ENCODE assay signal across 20 cellular contexts in genomic region chr2:32456808-32457207, GRCh38.
DNase-seq lines count a peak whose midpoint lies in the region; ATAC-seq and TF ChIP-seq lines count a peak whose summit lies in the region.
"Had no signal": no experiment of that assay in that cellular context is flagged by ENCODE, and none has a peak within 500 bp of the region (broad histone marks: within the 10 kb centered on the region; RNA-seq: fewer than 3 reads in every experiment).

No MANE protein-coding gene starts in this region.

- H3K4me1 Mint-ChIP-seq in natural killer cell (peaks cover 30 to 39% of the 10 kb centered on the region in 2 donors), WTC11 (peaks cover 8% of the 10 kb centered on the region)
- peaks cover 10 to 26% of the 10 kb centered on the region in 2 donors for H3K4me1 Mint-ChIP-seq in natural killer cell treated with Interleukin-12 subunit alpha and Interleukin-12 subunit beta and Interleukin-15 and Interleukin-18, amount 100 ng/mL, for 72 hours (ENCODE audit: low read depth in 2 of 2)
- peaks cover 34% of the 10 kb centered on the region for H3K4me1 Mint-ChIP-seq in CD4-positive, alpha-beta T cell (ENCODE audit: low read depth)
- H3K4me1 Mint-ChIP-seq: CD14-positive monocyte had no signal

- no peaks in the 10 kb centered on the region for H3K27me3 ChIP-seq in CD4-positive, alpha-beta T cell (ENCODE audit: control insufficient read depth, insufficient read depth, low read length)
- H3K27me3 ChIP-seq: BE2C, BLaER1 had no signal

- intact Hi-C loops in natural killer cell (cut with micrococcal nuclease): no loop called here
- intact Hi-C loops in CD4-positive, alpha-beta T cell (cut with DNase I, micrococcal nuclease): no loop called here

- peaks cover 0 to 16% of the 10 kb centered on the region in 2 experiments; a peak in 2 of 3 replicates for H3K36me3 ChIP-seq in HEK293 (ENCODE audit: control insufficient read depth in 2 of 2, insufficient read depth in 1 of 2, low read length in 2 of 2)

- no peak overlapping the region for H3K4me3 Mint-ChIP-seq in natural killer cell
- H3K4me3 Mint-ChIP-seq in natural killer cell treated with Interleukin-12 subunit alpha and Interleukin-12 subunit beta and Interleukin-15 and Interleukin-18, amount 100 ng/mL, for 72 hours: no peak overlapping the region
- no peak overlapping the region for H3K4me3 Mint-ChIP-seq in CD4-positive, alpha-beta T cell
- H3K4me3 Mint-ChIP-seq in WTC11: no peak overlapping the region
- H3K4me3 Mint-ChIP-seq: CD14-positive monocyte; CD4-positive, CD25-positive, alpha-beta regulatory T cell; CD8-positive, alpha-beta T cell had no signal

- H3K27me3 Mint-ChIP-seq in natural killer cell (ENCODE audit: low read depth in 2 of 2): no peaks in the 10 kb centered on the region
- H3K27me3 Mint-ChIP-seq in natural killer cell treated with Interleukin-12 subunit alpha and Interleukin-12 subunit beta and Interleukin-15 and Interleukin-18, amount 100 ng/mL, for 72 hours: no peaks in the 10 kb centered on the region
- no peaks in the 10 kb centered on the region for H3K27me3 Mint-ChIP-seq in CD4-positive, alpha-beta T cell
- no peaks in the 10 kb centered on the region for H3K27me3 Mint-ChIP-seq in WTC11 (ENCODE audit: low read depth)
- H3K27me3 Mint-ChIP-seq: CD4-positive, CD25-positive, alpha-beta regulatory T cell had no signal

- ATAC-seq in natural killer cell (no peak), WTC11 (no peak)
- no peak for ATAC-seq in natural killer cell treated with Interleukin-12 subunit alpha and Interleukin-12 subunit beta and Interleukin-15 and Interleukin-18, amount 100 ng/mL, for 72 hours
- no peak for ATAC-seq in CD4-positive, alpha-beta T cell (ENCODE audit: poor library complexity)
- ATAC-seq: CD8-positive, alpha-beta T cell had no signal

- POLR2A ChIA-PET in CD4-positive, alpha-beta T cell (lab: Charles Lee): no interaction called here
- POLR2A ChIA-PET in HEK293 (lab: Yijun Ruan, JAX): no interaction called here
- POLR2A ChIA-PET in WTC11 (lab: Charles Lee): no interaction called here

- H3K9me3 ChIP-seq in CD4-positive, alpha-beta T cell (ENCODE audit: control insufficient read depth, low read length): no peaks in the 10 kb centered on the region
- H3K9me3 ChIP-seq in HEK293 (ENCODE audit: control insufficient read depth, insufficient read depth, low read depth, low read length): no peaks in the 10 kb centered on the region
- H3K9me3 ChIP-seq: BE2C, BLaER1, Caco-2 had no signal

- H3K4me3 ChIP-seq in HEK293 (ENCODE audit: low read depth, low read length): no peak overlapping the region
- H3K4me3 ChIP-seq: BLaER1 had no signal

- no peaks in the 10 kb centered on the region for H3K9me3 Mint-ChIP-seq in natural killer cell
- H3K9me3 Mint-ChIP-seq in natural killer cell treated with Interleukin-12 subunit alpha and Interleukin-12 subunit beta and Interleukin-15 and Interleukin-18, amount 100 ng/mL, for 72 hours: no peaks in the 10 kb centered on the region
- H3K9me3 Mint-ChIP-seq in CD4-positive, alpha-beta T cell: no peaks in the 10 kb centered on the region
- H3K9me3 Mint-ChIP-seq in WTC11: no peaks in the 10 kb centered on the region
- H3K9me3 Mint-ChIP-seq: CD4-positive, CD25-positive, alpha-beta regulatory T cell; CD8-positive, alpha-beta T cell had no signal

- no peak for TF ChIP-seq CTCF in natural killer cell (IDR thresholded peaks at IDR 0.05)
- TF ChIP-seq CTCF in CD4-positive, alpha-beta T cell (IDR thresholded peaks at IDR 0.05): no peak
- no peak for TF ChIP-seq CTCF in HEK293 (tag by site-specific recombination; IDR thresholded peaks at IDR 0.05)
- no peak for TF ChIP-seq CTCF in WTC11 (IDR thresholded peaks at IDR 0.05)

- DNase-seq in natural killer cell (no peak), WTC11 (ENCODE audit: low spot score) (no peak), SIG-M5 (lab: John Stamatoyannopoulos, UW) (no peak)
- no peak for DNase-seq in natural killer cell treated with Interleukin-12 subunit alpha and Interleukin-12 subunit beta and Interleukin-15 and Interleukin-18, amount 100 ng/mL, for 72 hours (ENCODE audit: low spot score)
- DNase-seq in CD4-positive, alpha-beta T cell: no peak
- DNase-seq in activated naive CD4-positive, alpha-beta T cell treated with anti-CD3 and anti-CD28 coated beads, Interleukin-2, amount 50 U/mL, for 16 hours: no peak
- DNase-seq in stimulated activated CD8-positive, alpha-beta memory T cell treated with anti-CD3 and anti-CD28 coated beads, Interleukin-4, amount 100 ng/mL, for 48 hours: no peak
- DNase-seq: 8988T; ACHN; BE2C; C1 segment of cervical spinal cord; Caco-2; Calu3; CD4-positive, CD25-positive, alpha-beta regulatory T cell; CD8-positive, alpha-beta T cell; DMS79 treated with DMSO at 0.1 percent for 48 hours; GF-D8 had no signal

- H3K36me3 Mint-ChIP-seq in natural killer cell (peaks cover 6% of the 10 kb centered on the region), WTC11 (peaks cover 6% of the 10 kb centered on the region; the same call in 1 of the 2 replicates)
- H3K36me3 Mint-ChIP-seq in natural killer cell treated with Interleukin-12 subunit alpha and Interleukin-12 subunit beta and Interleukin-15 and Interleukin-18, amount 100 ng/mL, for 72 hours: peaks cover 17% of the 10 kb centered on the region
- H3K36me3 Mint-ChIP-seq in CD4-positive, alpha-beta T cell (ENCODE audit: low read depth): peaks cover 65% of the 10 kb centered on the region

- no peak overlapping the region for H3K27ac ChIP-seq in CD4-positive, alpha-beta T cell (ENCODE audit: low read depth, low read length)
- no peak overlapping the region for H3K27ac ChIP-seq in HEK293 (ENCODE audit: extremely low read depth, low read depth, low read length)
- H3K27ac ChIP-seq: BLaER1 had no signal

- H3K4me1 ChIP-seq in HEK293 (ENCODE audit: control insufficient read depth, insufficient read depth, low read length): peaks cover 9% of the 10 kb centered on the region; the same call in 1 of the 2 replicates
- H3K4me1 ChIP-seq: BE2C, BLaER1, Caco-2 had no signal

- CTCF ChIA-PET in CD4-positive, alpha-beta T cell (lab: Charles Lee): no interaction called here
- CTCF ChIA-PET in HEK293 (lab: Yijun Ruan, JAX) (no interaction called here), WTC11 (lab: Charles Lee) (no interaction called here)

- H3K27ac Mint-ChIP-seq in natural killer cell: peak overlapping the region; percentile 22 to 59
- H3K27ac Mint-ChIP-seq in natural killer cell treated with Interleukin-12 subunit alpha and Interleukin-12 subunit beta and Interleukin-15 and Interleukin-18, amount 100 ng/mL, for 72 hours: peak overlapping the region in 1 of 2 donors; percentile 54
- H3K27ac Mint-ChIP-seq in CD4-positive, alpha-beta T cell: peak overlapping the region; percentile 1
- H3K27ac Mint-ChIP-seq in WTC11: no peak overlapping the region
- H3K27ac Mint-ChIP-seq: CD8-positive, alpha-beta T cell had no signal

TF ChIP-seq in HEK293, 187 proteins besides CTCF, POLR2A, EP300 and RAD21:
- no peak for TF ChIP-seq ZNF335 (tag by site-specific recombination; conservative IDR thresholded peaks at IDR 0.05)
- 0 out of 2 replicates have a peak, but pooled peaks have one; percentile 16 for TF ChIP-seq ZNF121 (tag by site-specific recombination; IDR thresholded peaks at IDR 0.05)
- no peak for TF ChIP-seq ZNF510 (tag by site-specific recombination; IDR thresholded peaks at IDR 0.05; ENCODE audit: insufficient replicate concordance)

TF ChIP-seq in WTC11, 78 proteins besides CTCF, POLR2A, EP300 and RAD21 (continues in another document):
- TF ChIP-seq ATF2 (CRISPR knock-in tag; IDR thresholded peaks at IDR 0.05; ENCODE audit: borderline replicate concordance, low read depth) (no peak), ARID4B (CRISPR knock-in tag; IDR thresholded peaks at IDR 0.05; ENCODE audit: borderline replicate concordance) (no peak), ZNF317 (CRISPR knock-in tag; IDR thresholded peaks at IDR 0.05; ENCODE audit: borderline replicate concordance, low read depth) (no peak)
